ENCODE assay signal across 13 cellular contexts in the genomic region with DNA sequence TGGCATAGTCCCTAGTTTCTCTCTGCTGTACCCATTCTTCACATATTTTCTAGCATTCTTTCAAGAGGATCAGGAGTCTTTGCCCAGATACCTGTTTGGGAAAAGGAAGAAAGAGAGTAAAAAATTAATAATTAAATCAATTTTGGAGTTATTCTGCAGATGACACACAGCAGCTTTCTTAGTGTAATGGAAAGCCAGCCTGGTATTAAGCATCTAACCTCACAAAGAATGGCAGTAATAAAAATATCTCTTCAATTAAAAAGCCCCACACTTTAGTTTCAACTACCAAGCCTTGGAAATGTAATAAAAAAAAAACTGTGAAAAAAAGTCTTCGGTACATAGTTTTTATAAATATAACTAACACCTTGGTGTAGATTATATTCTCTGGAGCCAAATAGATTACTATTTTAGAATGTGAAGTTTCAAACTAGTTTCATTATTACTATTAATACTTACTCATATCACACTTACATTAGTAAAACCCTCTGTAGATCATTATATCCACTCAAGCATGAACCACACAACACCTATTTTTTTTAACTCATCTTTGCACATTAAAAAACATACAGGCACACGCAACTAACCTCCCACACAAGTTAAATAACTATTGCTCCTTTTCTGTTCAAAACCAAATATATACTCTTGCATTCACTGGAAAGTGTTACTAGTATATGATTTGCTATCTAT.
DNase-seq lines count a peak whose midpoint lies in the region; ATAC-seq, FAIRE-seq and TF ChIP-seq lines count a peak whose summit lies in the region.
"Had no signal": no experiment of that assay in that cellular context is flagged by ENCODE, and none has a peak within 500 bp of the region (broad histone marks: within the 10 kb centered on the region; RNA-seq: fewer than 3 reads in every experiment).

No MANE protein-coding gene starts in this region.

- no peak for TF ChIP-seq CTCF in D721Med (IDR thresholded peaks at IDR 0.05; ENCODE audit: insufficient read depth, missing control alignments)

- DNase-seq in ecto neural progenitor cell (ENCODE audit: low spot score) (no peak), RCC 7860 (ENCODE audit: low spot score) (no peak), D721Med (ENCODE audit: insufficient read length, low spot score) (no peak), NCI-H345 (lab: John Stamatoyannopoulos, UW) (no peak)
- DNase-seq: adrenal gland; KG1; naive thymus-derived CD4-positive, alpha-beta T cell; testis had no signal

- FAIRE-seq in RCC 7860 (lab: Jason Lieb, UNC): no peak
- no peak for FAIRE-seq in D721Med (lab: Jason Lieb, UNC)
- FAIRE-seq: endometrium had no signal

- ATAC-seq in GM18498 (IDR thresholded peaks at IDR 0.05; ENCODE audit: unreplicated experiment) (peak; percentile 91), GM19397 (IDR thresholded peaks at IDR 0.05; ENCODE audit: unreplicated experiment) (peak; percentile 78), HG02870 (IDR thresholded peaks at IDR 0.05; ENCODE audit: unreplicated experiment) (peak; percentile 97), HG03565 (IDR thresholded peaks at IDR 0.05; ENCODE audit: unreplicated experiment) (peak; percentile 97)
- ATAC-seq: naive thymus-derived CD4-positive, alpha-beta T cell had no signal
